ENCODE assay signal across 18 cellular contexts in the genomic region with DNA sequence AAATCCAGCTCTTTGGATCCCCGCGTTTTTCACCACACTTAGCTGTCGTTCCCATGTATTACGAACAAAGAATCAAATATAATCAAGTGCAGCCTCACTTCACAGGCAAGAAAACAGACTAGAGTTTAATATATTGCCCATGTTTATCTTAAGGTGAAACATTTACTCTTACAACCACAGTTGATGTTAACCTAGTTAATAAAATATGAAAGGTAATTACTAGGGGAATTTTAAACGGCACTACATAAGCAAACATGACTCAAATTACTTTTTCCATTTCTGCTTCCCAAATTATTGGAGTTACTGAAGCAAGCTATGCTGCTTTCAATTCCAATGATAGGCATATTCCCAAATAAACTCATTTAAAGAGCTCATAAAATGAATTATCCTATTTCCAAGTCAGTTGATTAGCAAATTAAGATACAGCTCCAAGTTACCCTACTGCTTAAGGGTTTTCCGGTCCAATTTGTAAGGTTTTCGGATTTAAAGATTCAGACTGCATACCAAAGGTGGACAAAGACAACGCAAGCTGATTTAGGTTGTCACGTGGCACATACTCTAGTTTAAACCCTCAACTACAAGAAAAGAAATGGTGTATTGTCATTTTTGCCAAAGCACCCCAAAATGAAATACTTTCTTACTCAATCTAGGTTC. TPM values are rescaled to one million over a fixed set of nuclear protein-coding genes. Genes with fewer than 3 reads are reported as not detected.
A peak's percentile ranks its signal among the peaks of the same experiment; 100 is the strongest.
DNase-seq lines count a peak whose midpoint lies in the region; ATAC-seq and TF ChIP-seq lines count a peak whose summit lies in the region.
"Had no signal": no experiment of that assay in that cellular context is flagged by ENCODE, and none has a peak within 500 bp of the region (broad histone marks: within the 10 kb centered on the region; RNA-seq: fewer than 3 reads in every experiment).

No MANE protein-coding gene starts in this region.

- H3K36me3 Mint-ChIP-seq in CD4-positive, alpha-beta T cell (ENCODE audit: low read depth): peaks cover 89% of the 10 kb centered on the region
- H3K36me3 Mint-ChIP-seq in IgD-negative memory B cell (peaks cover 5% of the 10 kb centered on the region), osteocyte (ENCODE audit: unreplicated experiment) (peaks cover 49% of the 10 kb centered on the region), immature natural killer cell (peaks cover 8 to 42% (median 18%) of the 10 kb centered on the region in 3 donors)
- H3K36me3 Mint-ChIP-seq in effector memory CD8-positive, alpha-beta T cell (ENCODE audit: insufficient read depth): peaks cover 83% of the 10 kb centered on the region

- intact Hi-C loops in CD4-positive, alpha-beta T cell (cut with DNase I, micrococcal nuclease): no loop called here

- no peak for DNase-seq in CD4-positive, alpha-beta T cell
- DNase-seq in effector memory CD8-positive, alpha-beta T cell: no peak
- no peak for DNase-seq in osteocyte (ENCODE audit: extremely low spot score, unreplicated experiment)
- no peak for DNase-seq in immature natural killer cell
- no peak for DNase-seq in foreskin melanocyte
- DNase-seq: GF-D8; HCEC 1CT; NCI-H1092; NCI-H226; stimulated activated CD4-positive, alpha-beta T cell treated with anti-CD3 and anti-CD28 coated beads, Interleukin-4, amount 100 ng/mL, for 24 hours; stimulated activated naive CD8-positive, alpha-beta T cell treated with anti-CD3 and anti-CD28 coated beads, Interleukin-15, Interleukin-2, amounts not matched to agents 100 U/mL and 50 U/mL, for 24 hours had no signal

- H3K9me3 Mint-ChIP-seq in CD4-positive, alpha-beta T cell: no peaks in the 10 kb centered on the region
- no peaks in the 10 kb centered on the region for H3K9me3 Mint-ChIP-seq in IgD-negative memory B cell
- no peaks in the 10 kb centered on the region for H3K9me3 Mint-ChIP-seq in effector memory CD8-positive, alpha-beta T cell
- no peaks in the 10 kb centered on the region for H3K9me3 Mint-ChIP-seq in osteocyte (ENCODE audit: unreplicated experiment)
- no peaks in the 10 kb centered on the region for H3K9me3 Mint-ChIP-seq in immature natural killer cell

- peaks cover 90% of the 10 kb centered on the region for H3K4me1 Mint-ChIP-seq in CD4-positive, alpha-beta T cell (ENCODE audit: low read depth)
- H3K4me1 Mint-ChIP-seq in IgD-negative memory B cell (peaks cover 18 to 37% (median 30%) of the 10 kb centered on the region in 3 donors), osteocyte (ENCODE audit: unreplicated experiment) (peaks cover 41% of the 10 kb centered on the region), immature natural killer cell (peaks cover 47 to 77% of the 10 kb centered on the region in 2 donors)
- peaks cover 24 to 59% of the 10 kb centered on the region in 2 donors for H3K4me1 Mint-ChIP-seq in effector memory CD8-positive, alpha-beta T cell (ENCODE audit: low read depth in 2 of 2)

- H3K27ac Mint-ChIP-seq in CD4-positive, alpha-beta T cell: peak overlapping the region; percentile 52
- H3K27ac Mint-ChIP-seq in IgD-negative memory B cell (peak overlapping the region in 2 of 3 donors; percentile 12 to 65), osteocyte (ENCODE audit: unreplicated experiment) (peak overlapping the region; percentile 36), immature natural killer cell (peak overlapping the region in 3 of 6 donors; percentile 42 to 80 (median 73))
- H3K27ac Mint-ChIP-seq in effector memory CD8-positive, alpha-beta T cell: peak overlapping the region; percentile 8 to 15

- H3K27ac ChIP-seq in CD4-positive, alpha-beta T cell (ENCODE audit: low read depth, low read length): no peak overlapping the region
- H3K27ac ChIP-seq: BLaER1 treated with 17β-estradiol and CSF1 and Interleukin-3, amounts not matched to agents 10 nM and 100 nM; right atrium auricular region had no signal

- POLR2A ChIA-PET in CD4-positive, alpha-beta T cell (lab: Charles Lee): interaction anchor here (16.6 kb wide), 1 partner anchor 16 kb away, joined by 1262 read pairs; a partner anchor contains a TSS

- H3K27me3 Mint-ChIP-seq in CD4-positive, alpha-beta T cell: no peaks in the 10 kb centered on the region
- H3K27me3 Mint-ChIP-seq in IgD-negative memory B cell (no peaks in the 10 kb centered on the region), osteocyte (ENCODE audit: unreplicated experiment) (no peaks in the 10 kb centered on the region), immature natural killer cell (ENCODE audit: low read depth in 3 of 3) (peaks cover 0 to 2% (median 2%) of the 10 kb centered on the region in 3 donors)
- no peaks in the 10 kb centered on the region for H3K27me3 Mint-ChIP-seq in effector memory CD8-positive, alpha-beta T cell

- CTCF ChIA-PET in CD4-positive, alpha-beta T cell (lab: Charles Lee): no interaction called here

- no peak for TF ChIP-seq CTCF in CD4-positive, alpha-beta T cell (IDR thresholded peaks at IDR 0.05)
- no peak for TF ChIP-seq CTCF in osteocyte (IDR thresholded peaks at IDR 0.05)

- no peak for ATAC-seq in CD4-positive, alpha-beta T cell (ENCODE audit: poor library complexity)
- no peak for ATAC-seq in effector memory CD8-positive, alpha-beta T cell (replicated peaks)
- ATAC-seq in GM21381 (IDR thresholded peaks at IDR 0.05; ENCODE audit: unreplicated experiment): no peak
- ATAC-seq in HG03045 (IDR thresholded peaks at IDR 0.05; ENCODE audit: unreplicated experiment): no peak
- ATAC-seq: activated naive CD4-positive, alpha-beta T cell treated with anti-CD3 and anti-CD28 coated beads, Interleukin-2, amount 50 U/mL, for 72 hours; esophagus mucosa; stimulated activated naive CD8-positive, alpha-beta T cell treated with anti-CD3 and anti-CD28 coated beads, Interleukin-15, Interleukin-2, amounts not matched to agents 100 U/mL and 50 U/mL, for 24 hours had no signal

- no peaks in the 10 kb centered on the region for H3K9me3 ChIP-seq in CD4-positive, alpha-beta T cell (ENCODE audit: control insufficient read depth, low read length)
- H3K9me3 ChIP-seq: BLaER1 treated with 17β-estradiol and CSF1 and Interleukin-3, amounts not matched to agents 10 nM and 100 nM; right atrium auricular region had no signal

- H3K27me3 ChIP-seq in CD4-positive, alpha-beta T cell (ENCODE audit: control insufficient read depth, insufficient read depth, low read length): no peaks in the 10 kb centered on the region
- H3K27me3 ChIP-seq: BLaER1 treated with 17β-estradiol and CSF1 and Interleukin-3, amounts not matched to agents 10 nM and 100 nM; right atrium auricular region had no signal

- H3K4me3 Mint-ChIP-seq in CD4-positive, alpha-beta T cell: no peak overlapping the region
- H3K4me3 Mint-ChIP-seq in IgD-negative memory B cell (peak overlapping the region in 1 of 4 donors; percentile 4), osteocyte (ENCODE audit: unreplicated experiment) (no peak overlapping the region), immature natural killer cell (no peak overlapping the region)
- H3K4me3 Mint-ChIP-seq in effector memory CD8-positive, alpha-beta T cell: no peak overlapping the region

RNA-seq across cellular contexts. Expression of a gene that starts 5.9 kb away (rescaled TPM):
- total RNA-seq in CD4-positive, alpha-beta T cell: 10 to 100 TPM; 14.5 to 16.8 TPM
- 36.9 TPM for polyA plus RNA-seq in IgD-negative memory B cell
- 27.4 and 27.6 TPM in 2 replicates for total RNA-seq in osteocyte
- polyA plus RNA-seq in immature natural killer cell: 10 to 100 TPM; 41.5 to 57.4 (median 43.8) TPM

RNA-seq across cellular contexts. Expression of a gene that starts 22.9 kb away (rescaled TPM):
- total RNA-seq in CD4-positive, alpha-beta T cell: 100 to 1,000 TPM; 415 TPM
- polyA plus RNA-seq in IgD-negative memory B cell (339 TPM), immature natural killer cell (100 to 1,000 TPM; 110 to 398 (median 137) TPM)
- 292 and 299 TPM in 2 replicates for total RNA-seq in osteocyte
